12 cellular contexts compared by ENCODE assay signal in the genomic region with DNA sequence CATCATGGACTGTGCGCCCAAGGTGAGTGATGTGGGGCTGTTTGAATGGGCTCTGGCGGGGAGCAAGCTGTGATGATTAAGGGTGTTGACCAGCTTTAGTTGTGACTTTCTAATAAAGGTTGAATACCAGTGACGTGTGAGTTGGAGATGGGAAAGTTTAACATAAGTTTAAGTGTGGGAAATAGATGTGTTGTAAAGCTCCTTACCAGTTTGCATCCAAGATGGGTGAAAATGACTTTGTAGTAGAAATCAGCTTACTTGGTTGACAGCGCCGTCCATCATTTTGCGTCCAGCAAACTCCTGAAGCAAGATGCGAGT. TPM values are rescaled to one million over a fixed set of nuclear protein-coding genes. Genes with fewer than 3 reads are reported as not detected.
DNase-seq lines count a peak whose midpoint lies in the region; ATAC-seq and TF ChIP-seq lines count a peak whose summit lies in the region.
"Had no signal": no experiment of that assay in that cellular context is flagged by ENCODE, and none has a peak within 500 bp of the region (broad histone marks: within the 10 kb centered on the region; RNA-seq: fewer than 3 reads in every experiment).

No MANE protein-coding gene starts in this region.

- TF ChIP-seq CTCF in CD8-positive, alpha-beta T cell (IDR thresholded peaks at IDR 0.05), result no peak
- TF ChIP-seq CTCF in psoas muscle (IDR thresholded peaks at IDR 0.05), result no peak

- POLR2A ChIA-PET in CD8-positive, alpha-beta T cell (lab: Charles Lee), result interaction anchor here (1.3 to 3.9 kb wide), 11 partner anchors 10 to 56 kb away, joined by 3 to 19 read pairs (median 9); partner anchors contain the start of genes AURKA, CSTF1, FAM210B and RTF2

- no peaks in the 10 kb centered on the region for H3K27me3 Mint-ChIP-seq in CD8-positive, alpha-beta T cell (ENCODE audit: low read depth)
- H3K27me3 Mint-ChIP-seq in T-helper 2 cell treated with Interferon-gamma antibody and Interleukin-4, amounts not matched to agents 5 μg/mL and 100 μg/mL, for 36 hours (ENCODE audit: low read depth), result no peaks in the 10 kb centered on the region
- H3K27me3 Mint-ChIP-seq in effector memory CD8-positive, alpha-beta T cell, result no peaks in the 10 kb centered on the region

- H3K9me3 Mint-ChIP-seq in CD8-positive, alpha-beta T cell, result no peaks in the 10 kb centered on the region
- peaks cover 11% of the 10 kb centered on the region for H3K9me3 Mint-ChIP-seq in T-helper 2 cell treated with Interferon-gamma antibody and Interleukin-4, amounts not matched to agents 5 μg/mL and 100 μg/mL, for 36 hours
- no peaks in the 10 kb centered on the region for H3K9me3 Mint-ChIP-seq in effector memory CD8-positive, alpha-beta T cell

- peaks cover 4% of the 10 kb centered on the region for H3K36me3 ChIP-seq in CD8-positive, alpha-beta T cell (ENCODE audit: insufficient read depth, low read length)
- peaks cover 0 to 20% of the 10 kb centered on the region in 2 donors for H3K36me3 ChIP-seq in psoas muscle (ENCODE audit: insufficient read depth in 1 of 2, low read depth in 1 of 2)

- H3K27ac ChIP-seq in CD8-positive, alpha-beta T cell (ENCODE audit: low read depth, low read length), result peak overlapping the region; percentile 71
- no peak overlapping the region for H3K27ac ChIP-seq in psoas muscle

- WGBS in psoas muscle, 3 donors, result 92 to 94% (median 93%) methylated on average over 7 of the region's 7 CpGs

- H3K27me3 ChIP-seq in CD8-positive, alpha-beta T cell (ENCODE audit: insufficient read depth, low read length), result no peaks in the 10 kb centered on the region
- no peaks in the 10 kb centered on the region for H3K27me3 ChIP-seq in psoas muscle (ENCODE audit: insufficient read depth in 3 of 3, low read length in 2 of 3)

- no peak for DNase-seq in CD8-positive, alpha-beta T cell
- no peak for DNase-seq in T-helper 2 cell treated with Interferon-gamma antibody and Interleukin-4, amounts not matched to agents 5 μg/mL and 100 μg/mL, for 36 hours (ENCODE audit: low spot score)
- DNase-seq in effector memory CD8-positive, alpha-beta T cell, result no peak
- DNase-seq in psoas muscle, result no peak
- DNase-seq in erythroblast (lab: John Stamatoyannopoulos, UW), result no peak
- no peak for DNase-seq in GDM1 (lab: John Stamatoyannopoulos, UW)
- DNase-seq in MV-4-11 (lab: John Stamatoyannopoulos, UW), result no peak
- DNase-seq: DMS53, NCI-H1436 had no signal

- peak overlapping the region; percentile 93 for H3K4me3 Mint-ChIP-seq in CD8-positive, alpha-beta T cell
- H3K4me3 Mint-ChIP-seq in T-helper 2 cell treated with Interferon-gamma antibody and Interleukin-4, amounts not matched to agents 5 μg/mL and 100 μg/mL, for 36 hours, result peak overlapping the region; percentile 81
- peak overlapping the region; percentile 80 to 85 for H3K4me3 Mint-ChIP-seq in effector memory CD8-positive, alpha-beta T cell

- peak overlapping the region; percentile 74 for H3K4me3 ChIP-seq in CD8-positive, alpha-beta T cell (ENCODE audit: low read depth, low read length)
- peak overlapping the region; percentile 26 for H3K4me3 ChIP-seq in psoas muscle

- H3K4me1 Mint-ChIP-seq in CD8-positive, alpha-beta T cell (ENCODE audit: low read depth), result peaks cover 55% of the 10 kb centered on the region
- H3K4me1 Mint-ChIP-seq in T-helper 2 cell treated with Interferon-gamma antibody and Interleukin-4, amounts not matched to agents 5 μg/mL and 100 μg/mL, for 36 hours (ENCODE audit: low read depth), result peaks cover 29% of the 10 kb centered on the region
- peaks cover 27 to 38% of the 10 kb centered on the region in 2 donors for H3K4me1 Mint-ChIP-seq in effector memory CD8-positive, alpha-beta T cell (ENCODE audit: low read depth in 2 of 2)

- intact Hi-C loops in CD8-positive, alpha-beta T cell (cut with DNase I, micrococcal nuclease), result loop anchor here (1.0 to 10.0 kb wide), 5 partner anchors 12 to 1302 kb away; partner anchors contain the start of genes AURKA (in 1 of the 2), CSTF1 (in 1 of the 2), PMEPA1 (in 1 of the 2) and RBM38 (in 1 of the 2)
- intact Hi-C loops in psoas muscle (cut with DNase I), result no loop called here

- no peak for ATAC-seq in CD8-positive, alpha-beta T cell
- no peak for ATAC-seq in effector memory CD8-positive, alpha-beta T cell (replicated peaks)
- ATAC-seq in psoas muscle (no peak), HG02588 (IDR thresholded peaks at IDR 0.05; ENCODE audit: unreplicated experiment) (no peak)

- TF ChIP-seq POLR2A in erythroblast (IDR thresholded peaks at IDR 0.05; ENCODE audit: low read length), result no peak

- CTCF ChIA-PET in CD8-positive, alpha-beta T cell (lab: Charles Lee), result interaction anchor here (1.0 to 1.9 kb wide), 11 partner anchors 9 to 139 kb away, joined by 3 to 9 read pairs (median 3); partner anchors contain the start of genes AURKA, CSTF1 and RTF2

- H3K9me3 ChIP-seq in CD8-positive, alpha-beta T cell (ENCODE audit: low read length), result no peaks in the 10 kb centered on the region
- H3K9me3 ChIP-seq in psoas muscle, result no peaks in the 10 kb centered on the region

- H3K4me1 ChIP-seq in CD8-positive, alpha-beta T cell (ENCODE audit: insufficient read depth, low read length), result peaks cover 61% of the 10 kb centered on the region
- H3K4me1 ChIP-seq in psoas muscle, result no peaks in the 10 kb centered on the region

- peak overlapping the region; percentile 98 for H3K27ac Mint-ChIP-seq in CD8-positive, alpha-beta T cell
- H3K27ac Mint-ChIP-seq in T-helper 2 cell treated with Interferon-gamma antibody and Interleukin-4, amounts not matched to agents 5 μg/mL and 100 μg/mL, for 36 hours, result peak overlapping the region; percentile 86
- H3K27ac Mint-ChIP-seq in effector memory CD8-positive, alpha-beta T cell, result peak overlapping the region; percentile 82 to 88

- peaks cover 15% of the 10 kb centered on the region for H3K36me3 Mint-ChIP-seq in CD8-positive, alpha-beta T cell
- peaks cover 39% of the 10 kb centered on the region for H3K36me3 Mint-ChIP-seq in T-helper 2 cell treated with Interferon-gamma antibody and Interleukin-4, amounts not matched to agents 5 μg/mL and 100 μg/mL, for 36 hours (ENCODE audit: low read depth)
- H3K36me3 Mint-ChIP-seq in effector memory CD8-positive, alpha-beta T cell (ENCODE audit: insufficient read depth), result peaks cover 23% of the 10 kb centered on the region

RNA-seq across cellular contexts. Expression of gene CASS4, which starts 0.4 kb away (rescaled TPM):
- 10 to 100 TPM; 23.5 to 26.0 TPM for total RNA-seq in CD8-positive, alpha-beta T cell
- total RNA-seq in psoas muscle, result under 1 TPM; 0.29 to 0.73 (median 0.35) TPM
- under 1 TPM; 0.08 to 0.39 (median 0.14) TPM for polyA plus RNA-seq in psoas muscle
- total RNA-seq: endothelial cell of umbilical vein, H1 had no signal
- polyA plus RNA-seq: endothelial cell of umbilical vein, H1 had no signal

RNA-seq across cellular contexts. Expression of gene CSTF1, which starts 20.0 kb away (rescaled TPM):
- total RNA-seq in CD8-positive, alpha-beta T cell, result 10 to 100 TPM; 20.7 to 26.0 TPM
- total RNA-seq in psoas muscle, result 10 to 100 TPM; 15.5 to 20.3 (median 16.7) TPM
- polyA plus RNA-seq in psoas muscle, result 10 to 100 TPM in 2 of 3 donors, 1 to 10 TPM in 1; 10.0 to 19.9 (median 12.1) TPM

RNA-seq across cellular contexts. Expression of gene AURKA, which starts 20.4 kb away (rescaled TPM):
- under 1 TPM; 0.22 to 0.81 TPM for total RNA-seq in CD8-positive, alpha-beta T cell
- total RNA-seq in psoas muscle, result 10 to 100 TPM in 1 of 4 donors, 1 to 10 TPM in 3; 2.9 to 13.4 (median 3.3) TPM
- polyA plus RNA-seq in psoas muscle, result 10 to 100 TPM in 2 of 3 donors, 1 to 10 TPM in 1; 7.5 to 20.3 (median 14.3) TPM

RNA-seq across cellular contexts. Expression of gene FAM210B, which starts 53.7 kb away (rescaled TPM):
- total RNA-seq in CD8-positive, alpha-beta T cell, result 10 to 100 TPM; 10.8 to 12.1 TPM
- 10 to 100 TPM; 35.6 to 64.6 (median 53.2) TPM for total RNA-seq in psoas muscle
- 10 to 100 TPM; 21.0 to 68.5 (median 37.8) TPM for polyA plus RNA-seq in psoas muscle

RNA-seq across cellular contexts. Expression of gene RTF2, which starts 56.0 kb away (rescaled TPM):
- total RNA-seq in CD8-positive, alpha-beta T cell, result 10 to 100 TPM; 56.5 to 57.6 TPM
- 10 to 100 TPM; 89.0 to 93.0 (median 90.5) TPM for total RNA-seq in psoas muscle
- 100 to 1,000 TPM in 1 of 3 donors, 10 to 100 TPM in 2; 95.6 to 128 (median 99.9) TPM for polyA plus RNA-seq in psoas muscle

Comparison
In these comparisons a context has a peak if more than half of its experiments do, and no peak if none do; other contexts are left out.
1. RNA of gene CASS4, which starts 0.4 kb away (total RNA-seq): 23.5 to 26.0 TPM in CD8-positive, alpha-beta T cell; 0.29 to 0.73 TPM in psoas muscle; every median in the first group is over 10 times any median in the second.
2. intact Hi-C loops: an anchor here in CD8-positive, alpha-beta T cell (1.0 to 10.0 kb wide); none called in psoas muscle.
3. Peak in every context shown above with its lines, with median percentiles within 50 percentile points of each other: H3K27ac Mint-ChIP-seq and H3K4me3 Mint-ChIP-seq.